8 cellular contexts compared by ENCODE assay signal in genomic region chr9:136118367-136119258, GRCh38. TPM values are rescaled to one million over a fixed set of nuclear protein-coding genes. Genes with fewer than 3 reads are reported as not detected.
A peak's percentile ranks its signal among the peaks of the same experiment; 100 is the strongest.
DNase-seq lines count a peak whose midpoint lies in the region; ATAC-seq and TF ChIP-seq lines count a peak whose summit lies in the region.

TMEM250 (minus strand) TSS chr9:136118875; CDS start chr9:136116900, 1,975 bp downstream.

- peak within 1 kb of the TSS; percentile 76 for H3K4me3 Mint-ChIP-seq in dendritic cell treated with granulocyte-macrophage colony-stimulating factor and Interleukin-4, amounts not matched to agents 40 ng/mL and 50 ng/mL, for 4 days

- TF ChIP-seq CTCF in left lung (IDR thresholded peaks at IDR 0.05) = peak in 1 of 2 donors; percentile 18

- H3K27ac Mint-ChIP-seq in dendritic cell treated with granulocyte-macrophage colony-stimulating factor and Interleukin-4, amounts not matched to agents 40 ng/mL and 50 ng/mL, for 4 days = peak within 1 kb of the TSS; percentile 82

- H3K4me1 ChIP-seq in left lung = peaks cover 16 to 37% of the 10 kb centered on the region in 2 donors

- H3K27me3 Mint-ChIP-seq in dendritic cell treated with granulocyte-macrophage colony-stimulating factor and Interleukin-4, amounts not matched to agents 40 ng/mL and 50 ng/mL, for 4 days = peaks cover 6% of the 10 kb centered on the region

- H3K9me3 ChIP-seq in left lung = no peaks in the 10 kb centered on the region

- H3K36me3 ChIP-seq in left lung = peaks cover 0 to 27% of the 10 kb centered on the region in 2 donors

- ATAC-seq in GM19395 (IDR thresholded peaks at IDR 0.05; ENCODE audit: unreplicated experiment) (peak; percentile 64), HG03558 (IDR thresholded peaks at IDR 0.05; ENCODE audit: extremely low read depth, unreplicated experiment) (peak; percentile 41), left lung (peak; percentile 94)

- peaks cover 48% of the 10 kb centered on the region for H3K4me1 Mint-ChIP-seq in dendritic cell treated with granulocyte-macrophage colony-stimulating factor and Interleukin-4, amounts not matched to agents 40 ng/mL and 50 ng/mL, for 4 days (ENCODE audit: low read depth)

- H3K36me3 Mint-ChIP-seq in dendritic cell treated with granulocyte-macrophage colony-stimulating factor and Interleukin-4, amounts not matched to agents 40 ng/mL and 50 ng/mL, for 4 days (ENCODE audit: low read depth) = peaks cover 44% of the 10 kb centered on the region

- H3K9me3 Mint-ChIP-seq in dendritic cell treated with granulocyte-macrophage colony-stimulating factor and Interleukin-4, amounts not matched to agents 40 ng/mL and 50 ng/mL, for 4 days = no peaks in the 10 kb centered on the region

- peak within 1 kb of the TSS; percentile 72 to 96 for H3K4me3 ChIP-seq in left lung

- DNase-seq in CD1c-positive myeloid dendritic cell (ENCODE audit: extremely low spot score) = peak; percentile 99
- peak; percentile 90 for DNase-seq in NCI-H748 treated with DMSO at 0.1 percent for 48 hours (lab: John Stamatoyannopoulos, UW)
- peak; percentile 90 to 96 for DNase-seq in activated CD4-positive, alpha-beta T cell treated with anti-CD3 and anti-CD28 coated beads, Interleukin-2, amount 50 U/mL, for 24 hours (ENCODE audit: low read depth in 1 of 2, low spot score in 1 of 2)
- peak; percentile 97 to 99 for DNase-seq in left lung
- DNase-seq in stimulated activated CD4-positive, alpha-beta T cell treated with anti-CD3 and anti-CD28 coated beads, Interleukin-2, amount 100 ng/mL, for 4 hours (ENCODE audit: low read depth) = peak; percentile 97

- H3K27me3 ChIP-seq in left lung = peaks cover 0 to 7% of the 10 kb centered on the region in 2 donors

- intact Hi-C loops in dendritic cell treated with granulocyte-macrophage colony-stimulating factor and Interleukin-4, amounts not matched to agents 40 ng/mL and 50 ng/mL, for 4 days (cut with micrococcal nuclease) = loop anchor here (1.0 to 5.0 kb wide), 3 partner anchors 24 to 151 kb away; partner anchors contain the start of gene NACC2
- intact Hi-C loops in left lung (cut with DNase I) = no loop called here

- peak within 1 kb of the TSS; percentile 91 to 93 for H3K27ac ChIP-seq in left lung

RNA-seq across cellular contexts. Expression of gene TMEM250, which starts in this region (rescaled TPM):
- 10 to 100 TPM; 30.4 to 42.1 TPM for total RNA-seq in left lung

Comparison
In these comparisons a context has a peak if more than half of its experiments do, and no peak if none do; other contexts are left out.
1. Peak in every context shown above with its lines: DNase-seq, ATAC-seq, H3K4me3 ChIP-seq and H3K27ac ChIP-seq.
2. ATAC-seq: peak in every context shown above with its lines; median percentile 94 in left lung; 64 in GM19395; 41 in HG03558.